21 cellular contexts compared by ENCODE assay signal in the genomic region with DNA sequence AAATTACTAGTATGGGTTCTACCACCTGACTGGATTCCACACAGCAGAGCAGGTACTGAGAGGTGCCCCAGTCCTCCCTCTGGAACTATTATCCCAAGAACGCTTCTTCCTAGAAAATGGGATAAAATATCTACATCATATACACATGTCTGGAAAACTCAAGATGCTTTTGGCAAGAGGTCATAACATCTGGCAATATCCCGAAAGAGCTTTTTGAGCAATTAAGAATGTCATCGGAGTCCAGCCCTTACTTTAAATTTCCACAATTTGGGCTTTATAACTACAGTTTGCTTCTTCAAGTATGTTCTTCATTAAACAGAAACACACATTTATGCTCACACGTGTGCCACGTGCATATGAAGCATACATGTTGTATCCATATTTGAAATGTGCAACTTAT.
"Had no signal": no experiment of that assay in that cellular context is flagged by ENCODE, and none has a peak within 500 bp of the region (broad histone marks: within the 10 kb centered on the region; RNA-seq: fewer than 3 reads in every experiment).

No MANE protein-coding gene starts in this region.

- H3K4me1 ChIP-seq: gastrocnemius medialis, psoas muscle, vagina had no signal

- H3K9me3 Mint-ChIP-seq: activated B cell treated with CpG ODN at 0.5 μM for 24 hours; activated T-helper 2 cell treated with anti-CD3 and anti-CD28 coated beads, Interferon-gamma antibody, Interleukin-2, Interleukin-4, amounts not matched to agents 10 μg/mL and 5 μg/mL and 100 μg/mL, durations not matched to agents 14 hours and 24 hours and 36 hours; T-helper 2 cell treated with Interferon-gamma antibody and Interleukin-4, amounts not matched to agents 5 μg/mL and 100 μg/mL, for 36 hours had no signal

- H3K27ac Mint-ChIP-seq: activated B cell treated with CpG ODN at 0.5 μM for 24 hours; activated CD4-positive, alpha-beta memory T cell treated with anti-CD3 and anti-CD28 coated beads, Interleukin-2, amount 10 ng/mL, durations not matched to agents 7 days and 5 days; activated naive CD8-positive, alpha-beta T cell treated with anti-CD3 and anti-CD28 coated beads, Interleukin-2, amount 10 ng/mL, durations not matched to agents 7 days and 5 days; activated T-helper 2 cell treated with anti-CD3 and anti-CD28 coated beads, Interferon-gamma antibody, Interleukin-2, Interleukin-4, amounts not matched to agents 10 μg/mL and 5 μg/mL and 100 μg/mL, durations not matched to agents 14 hours and 24 hours and 36 hours; stimulated activated naive CD8-positive, alpha-beta T cell treated with anti-CD3 and anti-CD28 coated beads, Interleukin-15, Interleukin-2, amounts not matched to agents 100 ng/mL and 50 ng/mL, for 24 hours; T-helper 2 cell treated with Interferon-gamma antibody and Interleukin-4, amounts not matched to agents 5 μg/mL and 100 μg/mL, for 36 hours had no signal

- DNase-seq: activated B cell treated with CpG ODN at 0.5 μM for 24 hours; activated CD4-positive, alpha-beta memory T cell treated with anti-CD3 and anti-CD28 coated beads, Interleukin-2, amount 10 ng/mL, durations not matched to agents 7 days and 5 days; activated CD4-positive, alpha-beta T cell treated with anti-CD3 and anti-CD28 coated beads for 4 hours; activated naive CD4-positive, alpha-beta T cell treated with Interleukin-2 at 50 U/mL for 16 hours; activated naive CD8-positive, alpha-beta T cell treated with anti-CD3 and anti-CD28 coated beads, Interleukin-2, amount 10 ng/mL, durations not matched to agents 7 days and 5 days; activated T-cell treated with anti-CD3 and anti-CD28 coated beads, Interleukin-2, amount 50 U/mL, for 1 hour; amygdala; dermis blood vessel endothelial cell; effector memory CD4-positive, alpha-beta T cell; esophagus squamous epithelium; gastrocnemius medialis; head of caudate nucleus; psoas muscle; right cardiac atrium; stimulated activated CD4-positive, alpha-beta T cell treated with anti-CD3 and anti-CD28 coated beads, Interleukin-2, amount 100 ng/mL, for 48 hours had no signal

- H3K9me3 ChIP-seq: esophagus squamous epithelium, gastrocnemius medialis, tibial nerve, vagina had no signal

- H3K36me3 Mint-ChIP-seq: activated naive CD8-positive, alpha-beta T cell treated with anti-CD3 and anti-CD28 coated beads, Interleukin-2, amount 10 ng/mL, durations not matched to agents 7 days and 5 days had no signal

- H3K4me3 ChIP-seq: cardiac muscle cell, esophagus squamous epithelium, gastrocnemius medialis, psoas muscle, tibial nerve, vagina had no signal

- H3K27me3 ChIP-seq: cardiac muscle cell, esophagus squamous epithelium, gastrocnemius medialis, tibial nerve, vagina had no signal

- H3K36me3 ChIP-seq: cardiac muscle cell, esophagus squamous epithelium, gastrocnemius medialis, tibial nerve, vagina had no signal

- H3K4me3 Mint-ChIP-seq: activated B cell treated with CpG ODN at 0.5 μM for 24 hours; activated CD4-positive, alpha-beta memory T cell treated with anti-CD3 and anti-CD28 coated beads, Interleukin-2, amount 10 ng/mL, durations not matched to agents 7 days and 5 days; activated naive CD8-positive, alpha-beta T cell treated with anti-CD3 and anti-CD28 coated beads, Interleukin-2, amount 10 ng/mL, durations not matched to agents 7 days and 5 days; stimulated activated naive CD8-positive, alpha-beta T cell treated with anti-CD3 and anti-CD28 coated beads, Interleukin-15, Interleukin-2, amounts not matched to agents 100 ng/mL and 50 ng/mL, for 24 hours; T-helper 2 cell treated with Interferon-gamma antibody and Interleukin-4, amounts not matched to agents 5 μg/mL and 100 μg/mL, for 36 hours had no signal

- H3K27ac ChIP-seq: esophagus squamous epithelium, gastrocnemius medialis, psoas muscle, tibial nerve, vagina had no signal

- H3K4me1 Mint-ChIP-seq: activated B cell treated with CpG ODN at 0.5 μM for 24 hours; activated CD4-positive, alpha-beta memory T cell treated with anti-CD3 and anti-CD28 coated beads, Interleukin-2, amount 10 ng/mL, durations not matched to agents 7 days and 5 days; activated naive CD8-positive, alpha-beta T cell treated with anti-CD3 and anti-CD28 coated beads, Interleukin-2, amount 10 ng/mL, durations not matched to agents 7 days and 5 days had no signal
